In genomic region chr15:72230197-72231065, GRCh38 we compare ENCODE assay signal across 8 cellular contexts. TPM values are rescaled to one million over a fixed set of nuclear protein-coding genes. Genes with fewer than 3 reads are reported as not detected.
DNase-seq lines count a peak whose midpoint lies in the region; ATAC-seq and TF ChIP-seq lines count a peak whose summit lies in the region.

No MANE protein-coding gene starts in this region.

- no peaks in the 10 kb centered on the region for H3K9me3 ChIP-seq in right lobe of liver

- ATAC-seq in right lobe of liver (peak; percentile 58 to 75 (median 66)), GM19395 (IDR thresholded peaks at IDR 0.05; ENCODE audit: unreplicated experiment) (no peak)

- no peaks in the 10 kb centered on the region for H3K36me3 ChIP-seq in right lobe of liver

- H3K4me3 ChIP-seq in AG09309 (ENCODE audit: control insufficient read depth, low read depth, low read length) (peak overlapping the region; percentile 97), right lobe of liver (peak overlapping the region; percentile 71 to 91 (median 74))

- peaks cover 0 to 18% (median 1%) of the 10 kb centered on the region in 4 donors for H3K4me1 ChIP-seq in right lobe of liver

- intact Hi-C loops in right lobe of liver (cut with DNase I) = no loop called here

- TF ChIP-seq CTCF in AG09309 (IDR thresholded peaks at IDR 0.05; ENCODE audit: control insufficient read depth, insufficient read depth, low read depth, low read length, missing control alignments) (no peak), right lobe of liver (IDR thresholded peaks at IDR 0.05) (no peak)

- TF ChIP-seq POLR2A in right lobe of liver (IDR thresholded peaks at IDR 0.05) = peak; percentile 57

- H3K27ac ChIP-seq in right lobe of liver = peak overlapping the region; percentile 79 to 96 (median 83)

- no peaks in the 10 kb centered on the region for H3K27me3 ChIP-seq in right lobe of liver

- DNase-seq in AG09309 (ENCODE audit: low read depth) (peak; percentile 72), GOT3 (lab: John Stamatoyannopoulos, UW) (peak; percentile 70), NCI-H524 (lab: John Stamatoyannopoulos, UW) (peak; percentile 72 to 77), dermis microvascular lymphatic vessel endothelial cell (ENCODE audit: low read depth in 2 of 2) (peak; percentile 81 to 95), right lobe of liver (peak; percentile 83 to 94 (median 90))
- peak; percentile 69 to 81 for DNase-seq in activated CD4-positive, alpha-beta T cell treated with anti-CD3 and anti-CD28 coated beads, Interleukin-2, amount 50 U/mL, for 4 hours
- peak; percentile 80 to 85 for DNase-seq in stimulated activated CD4-positive, alpha-beta T cell treated with anti-CD3 and anti-CD28 coated beads, Interleukin-2, amount 100 ng/mL, for 48 hours

- WGBS in right lobe of liver (ENCODE audit: insufficient coverage, low coverage, low lambda C conversion rate, missing lambda C conversion rate) = 2% methylated on average over 44 of the region's 79 CpGs

RNA-seq across cellular contexts. Expression of gene PKM, which starts 0.6 kb away (rescaled TPM):
- total RNA-seq in dermis microvascular lymphatic vessel endothelial cell (682 and 1,022 TPM in 2 replicates), right lobe of liver (100 to 1,000 TPM in 1 of 6 experiments, 10 to 100 TPM in 5; 18.4 to 106 (median 27.2) TPM)

RNA-seq across cellular contexts. Expression of gene GRAMD2A, which starts 32.8 kb away (rescaled TPM):
- total RNA-seq in dermis microvascular lymphatic vessel endothelial cell (0.13 TPM in 2 replicates), right lobe of liver (not detected)

RNA-seq across cellular contexts. Expression of gene PARP6, which starts 41.9 kb away (rescaled TPM):
- total RNA-seq in dermis microvascular lymphatic vessel endothelial cell (7.1 and 13.3 TPM in 2 replicates), right lobe of liver (10 to 100 TPM in 4 of 6 experiments, 1 to 10 TPM in 2; 7.9 to 23.0 (median 13.1) TPM)
